Comparison of ENCODE assay signal across 23 cellular contexts in the genomic region with DNA sequence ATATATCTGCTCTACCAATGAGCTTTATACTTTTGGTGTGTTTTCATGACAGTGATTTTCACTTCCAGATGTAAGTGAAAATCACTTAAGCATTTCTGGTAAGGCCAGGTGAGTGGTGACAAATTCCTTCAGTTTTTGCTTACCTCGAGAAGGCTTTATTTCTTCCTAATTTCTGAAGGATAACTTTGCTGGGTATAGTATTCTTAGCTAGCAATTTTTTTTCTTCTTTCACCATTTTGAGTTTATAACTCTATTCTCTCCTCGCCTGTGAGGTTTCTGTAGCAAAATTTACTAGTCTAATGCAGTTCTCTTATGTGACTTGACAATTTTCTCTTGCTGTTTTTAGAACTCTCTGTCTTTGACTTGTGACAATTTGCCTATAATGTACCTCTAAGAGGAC.
"Had no signal": no experiment of that assay in that cellular context is flagged by ENCODE, and none has a peak within 500 bp of the region (broad histone marks: within the 10 kb centered on the region; RNA-seq: fewer than 3 reads in every experiment).

No MANE protein-coding gene starts in this region.

- H3K27ac ChIP-seq: colonic mucosa, coronary artery, dorsolateral prefrontal cortex, epithelial cell of prostate, esophagus muscularis mucosa, esophagus squamous epithelium, foreskin keratinocyte, gastrocnemius medialis, gastroesophageal sphincter, heart left ventricle, heart right ventricle had no signal

- DNase-seq: colonic mucosa; cortex of kidney; dermis blood vessel endothelial cell; dorsolateral prefrontal cortex; effector CD4-positive, alpha-beta T cell; effector CD8-positive, alpha-beta T cell; effector memory CD4-positive, alpha-beta T cell; effector memory CD8-positive, alpha-beta T cell; endodermal cell; erythroblast; esophagus squamous epithelium; foreskin fibroblast; foreskin keratinocyte; foreskin melanocyte; gastrocnemius medialis; glutamatergic neuron; head of caudate nucleus; heart left ventricle; heart right ventricle had no signal

- H3K9me3 ChIP-seq: colonic mucosa, gastrocnemius medialis had no signal

- H3K27me3 ChIP-seq: colonic mucosa, dorsolateral prefrontal cortex, esophagus muscularis mucosa, esophagus squamous epithelium, foreskin keratinocyte, gastrocnemius medialis, gastroesophageal sphincter, heart left ventricle had no signal

- H3K4me3 ChIP-seq: colonic mucosa, dorsolateral prefrontal cortex, esophagus muscularis mucosa, esophagus squamous epithelium, gastroesophageal sphincter, heart left ventricle, heart right ventricle had no signal

- H3K4me1 ChIP-seq: colonic mucosa, esophagus muscularis mucosa, esophagus squamous epithelium, foreskin keratinocyte, gastrocnemius medialis, gastroesophageal sphincter, heart left ventricle, heart right ventricle had no signal

- H3K36me3 ChIP-seq: colonic mucosa, esophagus muscularis mucosa, esophagus squamous epithelium, gastrocnemius medialis, gastroesophageal sphincter, heart left ventricle, heart right ventricle had no signal
